In genomic region chr5:43155394-43156096, GRCh38 we compare ENCODE assay signal across 13 cellular contexts.
"Had no signal": no experiment of that assay in that cellular context is flagged by ENCODE, and none has a peak within 500 bp of the region (broad histone marks: within the 10 kb centered on the region; RNA-seq: fewer than 3 reads in every experiment).

No MANE protein-coding gene starts in this region.

- H3K9me3 Mint-ChIP-seq: activated naive CD4-positive, alpha-beta T cell treated with anti-CD3 and anti-CD28 coated beads, Interleukin-2, amount 50 U/mL, for 72 hours; mesothelial cell of epicardium had no signal

- H3K4me3 Mint-ChIP-seq: mesothelial cell of epicardium, T-helper 17 cell had no signal

- ATAC-seq: T-helper 17 cell had no signal

- H3K27me3 Mint-ChIP-seq: T-helper 17 cell had no signal

- H3K4me1 Mint-ChIP-seq: mesothelial cell of epicardium had no signal

- H3K27ac Mint-ChIP-seq: activated naive CD4-positive, alpha-beta T cell treated with anti-CD3 and anti-CD28 coated beads, Interleukin-2, amount 50 U/mL, for 72 hours; mesothelial cell of epicardium; T-helper 17 cell had no signal

- H3K9me3 ChIP-seq: neutrophil, transverse colon had no signal

- H3K27ac ChIP-seq: brain microvascular endothelial cell, neutrophil, skin epidermis, transverse colon had no signal

- DNase-seq: activated CD4-positive, alpha-beta T cell treated with anti-CD3 and anti-CD28 coated beads, Interleukin-2, amount 50 U/mL, for 48 hours; activated CD8-positive, alpha-beta memory T cell treated with anti-CD3 and anti-CD28 coated beads, Interleukin-2, amount 50 U/mL, for 48 hours; cerebellar nuclear complex; dermis blood vessel endothelial cell; kidney glomerular epithelial cell; posterior cingulate gyrus; T-helper 17 cell; transverse colon had no signal
